In the genomic region with DNA sequence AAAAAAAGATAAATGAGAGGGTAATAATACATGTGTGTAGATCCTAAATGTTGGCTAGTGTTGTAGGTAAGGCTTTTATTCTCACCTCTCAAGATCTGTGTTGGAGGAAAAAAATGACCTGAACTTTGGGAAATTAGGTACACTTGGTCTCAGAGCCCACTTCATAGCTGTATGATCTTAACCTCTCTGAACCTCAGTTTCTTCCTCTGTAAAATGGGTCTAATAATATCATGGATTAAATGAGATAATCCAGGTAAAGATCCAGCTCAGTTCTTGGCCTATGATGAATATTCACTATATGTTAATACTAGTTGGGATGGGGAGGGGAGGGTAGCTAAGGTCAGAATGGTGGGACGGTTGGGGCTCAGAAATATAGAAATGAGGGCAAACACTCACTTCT, we compare ENCODE assay signal across 35 cellular contexts. TPM values are rescaled to one million over a fixed set of nuclear protein-coding genes. Genes with fewer than 3 reads are reported as not detected.
"Had no signal": no experiment of that assay in that cellular context is flagged by ENCODE, and none has a peak within 500 bp of the region (broad histone marks: within the 10 kb centered on the region; RNA-seq: fewer than 3 reads in every experiment).

No MANE protein-coding gene starts in this region.

- H3K27ac ChIP-seq: adrenal gland, ascending aorta, body of pancreas, brain microvascular endothelial cell, breast epithelium, cardiac muscle cell had no signal

- H3K27me3 ChIP-seq: ascending aorta, body of pancreas, brain microvascular endothelial cell, breast epithelium, cardiac muscle cell had no signal

- H3K36me3 ChIP-seq: adrenal gland, ascending aorta, brain microvascular endothelial cell, breast epithelium, cardiac muscle cell had no signal

- H3K9me3 ChIP-seq: adrenal gland, ascending aorta, body of pancreas, breast epithelium had no signal

- FAIRE-seq: astrocyte, bronchial epithelial cell had no signal

- ATAC-seq: activated naive CD4-positive, alpha-beta T cell treated with anti-CD3 and anti-CD28 coated beads, Interleukin-2, amount 50 U/mL, for 72 hours; activated naive CD8-positive, alpha-beta T cell treated with anti-CD3 and anti-CD28 coated beads, Interleukin-2, amount 50 U/mL, for 24 hours; activated T-cell treated with anti-CD3 and anti-CD28 coated beads, Interleukin-2, amount 50 U/mL, for 4 hours; activated T-cell treated with anti-CD3 and anti-CD28 coated beads, Interleukin-2, amount 50 U/mL, for 72 hours; activated T-helper 17 cell treated with anti-CD3 and anti-CD28 coated beads, Interleukin-2, amount 50 U/mL, for 72 hours; body of pancreas had no signal

- DNase-seq: activated effector memory CD4-positive, alpha-beta T cell treated with anti-CD3 and anti-CD28 coated beads, Interleukin-2, amount 50 U/mL, for 16 hours; activated effector memory CD4-positive, alpha-beta T cell treated with Interleukin-2 at 50 U/mL for 16 hours; activated gamma-delta T cell; activated gamma-delta T cell treated with Interleukin-2 at 50 U/mL for 16 hours; activated naive CD4-positive, alpha-beta T cell; activated naive CD4-positive, alpha-beta T cell treated with anti-CD3 and anti-CD28 coated beads for 36 hours; activated naive CD4-positive, alpha-beta T cell treated with anti-CD3 and anti-CD28 coated beads, Interleukin-2, amount 10 ng/mL, durations not matched to agents 7 days and 5 days; activated naive CD4-positive, alpha-beta T cell treated with anti-CD3 and anti-CD28 coated beads, Interleukin-2, amount 50 U/mL, for 16 hours; activated naive CD4-positive, alpha-beta T cell treated with Interleukin-2 at 50 U/mL for 16 hours; activated naive CD8-positive, alpha-beta T cell treated with anti-CD3 and anti-CD28 coated beads for 36 hours; activated naive CD8-positive, alpha-beta T cell treated with anti-CD3 and anti-CD28 coated beads, Interleukin-2, amount 10 ng/mL, durations not matched to agents 7 days and 5 days; activated naive CD8-positive, alpha-beta T cell treated with anti-CD3 and anti-CD28 coated beads, Interleukin-2, amount 50 U/mL, for 24 hours; activated T-cell treated with anti-CD3 and anti-CD28 coated beads, Interleukin-2, amount 50 U/mL, for 24 hours; activated T-cell treated with anti-CD3 and anti-CD28 coated beads, Interleukin-2, amount 50 U/mL, for 4 hours; activated T-cell treated with anti-CD3 and anti-CD28 coated beads, Interleukin-2, amount 50 U/mL, for 48 hours; activated T-cell treated with anti-CD3 and anti-CD28 coated beads, Interleukin-2, amount 50 U/mL, for 72 hours; adrenal gland; amniotic stem cell; amygdala; anterior cingulate cortex; aorta; body of pancreas; brain microvascular endothelial cell; caudate nucleus; central memory CD4-positive, alpha-beta T cell; cerebellar nuclear complex had no signal

- H3K4me1 ChIP-seq: adrenal gland, ascending aorta, breast epithelium had no signal

- H3K4me3 ChIP-seq: adrenal gland, ascending aorta, body of pancreas, breast epithelium, cardiac muscle cell had no signal

RNA-seq across cellular contexts. Expression of a gene that starts 24.3 kb away (rescaled TPM):
- total RNA-seq: activated T-helper 1 cell treated with anti-CD3 and anti-CD28 coated beads, Interleukin-12 subunit alpha, Interleukin-12 subunit beta, Interleukin-2, Interleukin-4 antibody, amounts not matched to agents 30 ng/mL and 10 ng/mL and 1 ng/mL, durations not matched to agents 14 hours and 24 hours and 36 hours; activated T-helper 17 cell treated with anti-CD3 and anti-CD28 coated beads, Interleukin-2, amount 50 U/mL, for 72 hours; activated T-helper 2 cell treated with anti-CD3 and anti-CD28 coated beads, Interferon-gamma antibody, Interleukin-2, Interleukin-4, amounts not matched to agents 10 μg/mL and 5 μg/mL and 100 μg/mL, durations not matched to agents 14 hours and 24 hours and 36 hours had no signal
